Comparison of ENCODE assay signal across 8 cellular contexts in genomic region chr10:91162050-91162494, GRCh38. TPM values are rescaled to one million over a fixed set of nuclear protein-coding genes. Genes with fewer than 3 reads are reported as not detected.
DNase-seq lines count a peak whose midpoint lies in the region; ATAC-seq lines count a peak whose summit lies in the region.

No MANE protein-coding gene starts in this region.

- intact Hi-C loops in left cardiac atrium (cut with DNase I) (loop anchor here in 1 of 2 donors (5.0 to 10.0 kb wide), 3 partner anchors 63 to 247 kb away; partner anchors contain the start of gene PCGF5), sciatic nerve (cut with DNase I) (no loop called here)

- H3K4me1 Mint-ChIP-seq in activated T-cell treated with anti-CD3 and anti-CD28 coated beads, Interleukin-2, amount 50 U/mL, for 24 hours (ENCODE audit: low read depth): peaks cover 42% of the 10 kb centered on the region

- ATAC-seq in HG03460 (IDR thresholded peaks at IDR 0.05; ENCODE audit: unreplicated experiment) (peak; percentile 5), left cardiac atrium (peak; percentile 5 to 8), sciatic nerve (peak; percentile 18), GM18907 (IDR thresholded peaks at IDR 0.05; ENCODE audit: unreplicated experiment) (no peak)

- H3K9me3 Mint-ChIP-seq in activated T-cell treated with anti-CD3 and anti-CD28 coated beads, Interleukin-2, amount 50 U/mL, for 24 hours: no peaks in the 10 kb centered on the region

- no peaks in the 10 kb centered on the region for H3K27me3 Mint-ChIP-seq in activated T-cell treated with anti-CD3 and anti-CD28 coated beads, Interleukin-2, amount 50 U/mL, for 24 hours

- peak overlapping the region; percentile 79 for H3K4me3 Mint-ChIP-seq in activated T-cell treated with anti-CD3 and anti-CD28 coated beads, Interleukin-2, amount 50 U/mL, for 24 hours

- peak overlapping the region; percentile 91 for H3K27ac Mint-ChIP-seq in activated T-cell treated with anti-CD3 and anti-CD28 coated beads, Interleukin-2, amount 50 U/mL, for 24 hours

- peaks cover 6% of the 10 kb centered on the region for H3K36me3 Mint-ChIP-seq in activated T-cell treated with anti-CD3 and anti-CD28 coated beads, Interleukin-2, amount 50 U/mL, for 24 hours (ENCODE audit: low read depth)

- DNase-seq in Ammon's horn (ENCODE audit: low spot score) (peak; percentile 18), left cardiac atrium (no peak), sciatic nerve (ENCODE audit: low spot score) (no peak), NCI-H2107 treated with DMSO at 0.1 percent for 48 hours (lab: John Stamatoyannopoulos, UW; ENCODE audit: unreplicated experiment) (no peak), NCI-H446 (lab: John Stamatoyannopoulos, UW) (no peak)
- no peak for DNase-seq in activated T-cell treated with anti-CD3 and anti-CD28 coated beads, Interleukin-2, amount 50 U/mL, for 24 hours

RNA-seq across cellular contexts. Expression of gene PCGF5, which starts 58.4 kb away (rescaled TPM):
- total RNA-seq in left cardiac atrium (10 to 100 TPM; 46.3 to 55.6 TPM), sciatic nerve (54.2 TPM)
